Comparison of ENCODE assay signal across 9 cellular contexts in genomic region chr1:40014812-40015594, GRCh38. TPM values are rescaled to one million over a fixed set of nuclear protein-coding genes. Genes with fewer than 3 reads are reported as not detected.
A peak's percentile ranks its signal among the peaks of the same experiment; 100 is the strongest.
DNase-seq lines count a peak whose midpoint lies in the region; ATAC-seq and TF ChIP-seq lines count a peak whose summit lies in the region.
"Had no signal": no experiment of that assay in that cellular context is flagged by ENCODE, and none has a peak within 500 bp of the region (broad histone marks: within the 10 kb centered on the region; RNA-seq: fewer than 3 reads in every experiment).

No MANE protein-coding gene starts in this region.

- no peak for TF ChIP-seq CTCF in Loucy (conservative IDR thresholded peaks at IDR 0.05; ENCODE audit: low read length)
- TF ChIP-seq CTCF in choroid plexus epithelial cell (conservative IDR thresholded peaks at IDR 0.05; ENCODE audit: low read depth, low read length) = no peak

- H3K36me3 Mint-ChIP-seq in activated CD4-positive, alpha-beta T cell treated with anti-CD3 and anti-CD28 coated beads for 36 hours (ENCODE audit: low read depth) = no peaks in the 10 kb centered on the region
- peaks cover 3% of the 10 kb centered on the region for H3K36me3 Mint-ChIP-seq in activated CD4-positive, alpha-beta T cell treated with anti-CD3 and anti-CD28 coated beads, Interleukin-2, amount 10 ng/mL, durations not matched to agents 7 days and 5 days (ENCODE audit: low read depth)

- no peaks in the 10 kb centered on the region for H3K27me3 ChIP-seq in Loucy (ENCODE audit: insufficient read depth, low read length, poor library complexity, severe bottlenecking)

- ATAC-seq in activated CD4-positive, alpha-beta T cell treated with anti-CD3 and anti-CD28 coated beads for 36 hours = peak; percentile 93
- ATAC-seq in HG03565 (IDR thresholded peaks at IDR 0.05; ENCODE audit: unreplicated experiment) = no peak

- CTCF ChIA-PET in activated CD4-positive, alpha-beta T cell treated with anti-CD3 and anti-CD28 coated beads for 36 hours (lab: Charles Lee) = interaction anchor here (0.6 to 2.3 kb wide), 4 partner anchors 18 to 1178 kb away, joined by 3 to 5 read pairs (median 4); no protein-coding TSS in a partner anchor
- CTCF ChIA-PET in activated CD4-positive, alpha-beta T cell treated with anti-CD3 and anti-CD28 coated beads, Interleukin-2, amount 10 ng/mL, durations not matched to agents 7 days and 5 days (lab: Charles Lee) = interaction anchor here (1.0 to 1.1 kb wide), 2 partner anchors 23 to 144 kb away, joined by 4 read pairs; no protein-coding TSS in a partner anchor

- H3K4me1 ChIP-seq in Loucy (ENCODE audit: insufficient read depth, low read length, poor library complexity, severe bottlenecking) = peaks cover 13% of the 10 kb centered on the region

- no peaks in the 10 kb centered on the region for H3K9me2 ChIP-seq in Loucy (replicated peaks; ENCODE audit: low read depth, low read length)

- no peaks in the 10 kb centered on the region for H3K27me3 Mint-ChIP-seq in activated CD4-positive, alpha-beta T cell treated with anti-CD3 and anti-CD28 coated beads for 36 hours
- peaks cover 2% of the 10 kb centered on the region for H3K27me3 Mint-ChIP-seq in activated CD4-positive, alpha-beta T cell treated with anti-CD3 and anti-CD28 coated beads, Interleukin-2, amount 10 ng/mL, durations not matched to agents 7 days and 5 days

- POLR2A ChIA-PET in activated CD4-positive, alpha-beta T cell treated with anti-CD3 and anti-CD28 coated beads for 36 hours (lab: Charles Lee) = no interaction called here
- POLR2A ChIA-PET in activated CD4-positive, alpha-beta T cell treated with anti-CD3 and anti-CD28 coated beads, Interleukin-2, amount 10 ng/mL, durations not matched to agents 7 days and 5 days (lab: Charles Lee) = no interaction called here

- intact Hi-C loops in activated CD4-positive, alpha-beta T cell treated with anti-CD3 and anti-CD28 coated beads for 36 hours (cut with DNase I, micrococcal nuclease) = no loop called here

- H3K4me1 Mint-ChIP-seq in activated CD4-positive, alpha-beta T cell treated with anti-CD3 and anti-CD28 coated beads for 36 hours = peaks cover 13% of the 10 kb centered on the region
- H3K4me1 Mint-ChIP-seq in activated CD4-positive, alpha-beta T cell treated with anti-CD3 and anti-CD28 coated beads, Interleukin-2, amount 10 ng/mL, durations not matched to agents 7 days and 5 days = no peaks in the 10 kb centered on the region

- DNase-seq in activated CD4-positive, alpha-beta T cell treated with anti-CD3 and anti-CD28 coated beads for 36 hours = peak; percentile 19
- no peak for DNase-seq in activated CD4-positive, alpha-beta T cell treated with anti-CD3 and anti-CD28 coated beads, Interleukin-2, amount 10 ng/mL, durations not matched to agents 7 days and 5 days
- peak; percentile 83 for DNase-seq in choroid plexus epithelial cell (ENCODE audit: low read depth)
- peak; percentile 77 for DNase-seq in non-pigmented ciliary epithelial cell (ENCODE audit: low read depth)
- DNase-seq in NCI-H1436 (lab: John Stamatoyannopoulos, UW) = no peak
- no peak for DNase-seq in SIG-M5 treated with dmso at 0.1 percent for 504 hours (lab: John Stamatoyannopoulos, UW; ENCODE audit: unreplicated experiment)
- DNase-seq: NCI-H2081 had no signal

- H3K79me2 ChIP-seq in Loucy (ENCODE audit: insufficient read depth, low read length) = no peaks in the 10 kb centered on the region

- no peaks in the 10 kb centered on the region for H3K9me3 Mint-ChIP-seq in activated CD4-positive, alpha-beta T cell treated with anti-CD3 and anti-CD28 coated beads for 36 hours (ENCODE audit: low read depth)
- H3K9me3 Mint-ChIP-seq in activated CD4-positive, alpha-beta T cell treated with anti-CD3 and anti-CD28 coated beads, Interleukin-2, amount 10 ng/mL, durations not matched to agents 7 days and 5 days = peaks cover 9% of the 10 kb centered on the region

- no peaks in the 10 kb centered on the region for H3F3A ChIP-seq in Loucy (ENCODE audit: low read depth)

- no peak overlapping the region for H3K4me3 Mint-ChIP-seq in activated CD4-positive, alpha-beta T cell treated with anti-CD3 and anti-CD28 coated beads for 36 hours
- H3K4me3 Mint-ChIP-seq in activated CD4-positive, alpha-beta T cell treated with anti-CD3 and anti-CD28 coated beads, Interleukin-2, amount 10 ng/mL, durations not matched to agents 7 days and 5 days = no peak overlapping the region

- H2AFZ ChIP-seq in Loucy (ENCODE audit: low read length) = no peak overlapping the region

- peak overlapping the region; percentile 4 for H3K27ac Mint-ChIP-seq in activated CD4-positive, alpha-beta T cell treated with anti-CD3 and anti-CD28 coated beads for 36 hours
- no peak overlapping the region for H3K27ac Mint-ChIP-seq in activated CD4-positive, alpha-beta T cell treated with anti-CD3 and anti-CD28 coated beads, Interleukin-2, amount 10 ng/mL, durations not matched to agents 7 days and 5 days

- no peak overlapping the region for H3K9ac ChIP-seq in Loucy (ENCODE audit: low read depth, low read length, poor library complexity, severe bottlenecking)

- H3K4me3 ChIP-seq in Loucy (ENCODE audit: low read length, poor library complexity, severe bottlenecking) (no peak overlapping the region), choroid plexus epithelial cell (ENCODE audit: low read depth, low read length) (no peak overlapping the region)

- no peaks in the 10 kb centered on the region for H3K36me3 ChIP-seq in Loucy (ENCODE audit: insufficient read depth, low read length)

- peak overlapping the region; percentile 30 for H3K4me2 ChIP-seq in Loucy (ENCODE audit: low read depth, low read length, poor library complexity, severe bottlenecking)

- no peaks in the 10 kb centered on the region for H3K9me3 ChIP-seq in Loucy (ENCODE audit: insufficient read depth, low read depth, low read length)

- no peaks in the 10 kb centered on the region for H4K20me1 ChIP-seq in Loucy (ENCODE audit: insufficient read depth, low read length, poor library complexity, severe bottlenecking)

RNA-seq across cellular contexts. Expression of gene CAP1, which starts 25.5 kb away (rescaled TPM):
- 100 to 1,000 TPM; 527 to 553 TPM for total RNA-seq in activated CD4-positive, alpha-beta T cell treated with anti-CD3 and anti-CD28 coated beads for 36 hours
- total RNA-seq in activated CD4-positive, alpha-beta T cell treated with anti-CD3 and anti-CD28 coated beads, Interleukin-2, amount 10 ng/mL, durations not matched to agents 7 days and 5 days = 100 to 1,000 TPM; 740 to 752 TPM

Comparison
In these comparisons a context has a peak if more than half of its experiments do, and no peak if none do; other contexts are left out.
1. DNase-seq: peak in activated CD4-positive, alpha-beta T cell treated with anti-CD3 and anti-CD28 coated beads for 36 hours (single experiment), choroid plexus epithelial cell (single experiment) and non-pigmented ciliary epithelial cell (single experiment); none in activated CD4-positive, alpha-beta T cell treated with anti-CD3 and anti-CD28 coated beads, Interleukin-2, amount 10 ng/mL, durations not matched to agents 7 days and 5 days (single experiment), NCI-H1436 (single experiment) and SIG-M5 treated with dmso at 0.1 percent for 504 hours (single experiment).